In the genomic region with DNA sequence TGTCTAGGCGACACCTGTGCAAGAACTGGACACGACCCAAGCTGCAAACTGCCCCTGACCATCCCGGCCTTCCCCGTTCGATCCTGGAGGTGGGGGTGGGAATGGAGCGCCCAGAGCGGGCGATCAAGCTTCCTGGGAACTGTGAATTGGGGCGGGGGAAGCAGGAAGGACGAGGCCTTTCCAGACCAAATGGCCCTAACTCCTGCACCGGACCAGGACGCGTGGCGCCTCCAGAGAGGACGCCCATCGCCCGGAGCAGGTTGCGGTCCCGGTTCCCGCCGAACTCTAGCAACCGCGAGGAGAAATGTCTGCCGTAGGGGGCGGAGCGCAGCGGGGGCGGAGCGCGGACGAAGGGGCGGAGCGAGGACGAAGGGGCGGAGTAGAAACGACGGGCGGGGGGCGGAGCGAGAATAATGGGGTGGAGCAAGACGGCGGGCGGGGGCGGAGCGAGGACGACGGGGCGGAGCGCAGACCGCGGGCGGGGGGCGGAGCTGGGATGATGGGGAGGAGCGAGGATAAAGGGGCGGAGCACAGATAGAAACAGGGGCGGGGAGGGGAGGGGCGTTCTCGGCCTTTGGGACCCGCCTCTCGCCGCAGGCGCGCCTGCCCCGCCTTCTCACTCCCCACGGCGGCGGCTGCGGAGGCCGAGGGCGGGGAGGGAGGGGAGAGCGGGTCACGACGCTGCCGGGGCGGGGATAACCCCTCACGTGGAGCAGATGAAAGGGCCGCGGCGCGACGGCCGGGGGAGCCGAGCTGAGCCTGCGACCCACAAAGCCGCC, we compare ENCODE assay signal across 1 cellular context.
TF ChIP-seq lines count a peak whose summit lies in the region.

A gene (plus strand): TSS at position 695 of the 779 bp plus-strand sequence. CDS start 195 bp downstream, outside the sequence.

TF ChIP-seq in HepG2, 621 proteins besides CTCF, POLR2A, EP300 and RAD21 (continued from another document):
- TF ChIP-seq, protein P1, sequence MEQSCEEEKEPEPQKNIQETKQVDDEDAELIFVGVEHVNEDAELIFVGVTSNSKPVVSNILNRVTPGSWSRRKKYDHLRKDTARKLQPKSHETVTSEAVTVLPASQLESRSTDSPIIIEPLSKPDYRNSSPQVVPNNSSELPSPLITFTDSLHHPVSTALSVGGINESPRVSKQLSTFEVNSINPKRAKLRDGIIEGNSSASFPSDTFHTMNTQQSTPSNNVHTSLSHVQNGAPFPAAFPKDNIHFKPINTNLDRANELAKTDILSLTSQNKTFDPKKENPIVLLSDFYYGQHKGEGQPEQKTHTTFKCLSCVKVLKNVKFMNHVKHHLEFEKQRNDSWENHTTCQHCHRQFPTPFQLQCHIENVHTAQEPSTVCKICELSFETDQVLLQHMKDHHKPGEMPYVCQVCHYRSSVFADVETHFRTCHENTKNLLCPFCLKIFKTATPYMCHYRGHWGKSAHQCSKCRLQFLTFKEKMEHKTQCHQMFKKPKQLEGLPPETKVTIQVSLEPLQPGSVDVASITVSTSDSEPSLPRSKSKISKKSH (CRISPR knock-in tag; IDR thresholded peaks at IDR 0.05; ENCODE audit: borderline replicate concordance), result peak; percentile 62; the same call in 1 of the 2 replicates
- TF ChIP-seq AHR (CRISPR knock-in tag; IDR thresholded peaks at IDR 0.05) (no peak), TBL1XR1 (IDR thresholded peaks at IDR 0.05; ENCODE audit: borderline replicate concordance, low read length, partially characterized antibody) (no peak), KDM5B (CRISPR knock-in tag; IDR thresholded peaks at IDR 0.05; ENCODE audit: borderline replicate concordance) (peak; percentile 92; the same call in 1 of the 2 replicates), SYNCRIP (IDR thresholded peaks at IDR 0.05; ENCODE audit: insufficient read depth, low read depth, low read length) (no peak), ZNF747 (CRISPR knock-in tag; IDR thresholded peaks at IDR 0.05; ENCODE audit: borderline replicate concordance) (peak; percentile 59; the same call in 1 of the 2 replicates), SP5 (CRISPR knock-in tag; IDR thresholded peaks at IDR 0.05; ENCODE audit: borderline replicate concordance, low read depth) (peak; percentile 97), SAFB2 (CRISPR knock-in tag; IDR thresholded peaks at IDR 0.05; ENCODE audit: borderline replicate concordance, low read depth) (no peak; the same call in 1 of the 2 replicates), ZNF180 (CRISPR knock-in tag; IDR thresholded peaks at IDR 0.05; ENCODE audit: borderline replicate concordance, low read depth) (no peak), ZNF773 (CRISPR knock-in tag; IDR thresholded peaks at IDR 0.05; ENCODE audit: borderline replicate concordance) (peak; percentile 56; the same call in 1 of the 2 replicates), FOXJ3 (CRISPR knock-in tag; IDR thresholded peaks at IDR 0.05; ENCODE audit: borderline replicate concordance) (no peak), ZNF510 (CRISPR knock-in tag; IDR thresholded peaks at IDR 0.05; ENCODE audit: low read depth) (no peak)
- TF ChIP-seq, protein P2, sequence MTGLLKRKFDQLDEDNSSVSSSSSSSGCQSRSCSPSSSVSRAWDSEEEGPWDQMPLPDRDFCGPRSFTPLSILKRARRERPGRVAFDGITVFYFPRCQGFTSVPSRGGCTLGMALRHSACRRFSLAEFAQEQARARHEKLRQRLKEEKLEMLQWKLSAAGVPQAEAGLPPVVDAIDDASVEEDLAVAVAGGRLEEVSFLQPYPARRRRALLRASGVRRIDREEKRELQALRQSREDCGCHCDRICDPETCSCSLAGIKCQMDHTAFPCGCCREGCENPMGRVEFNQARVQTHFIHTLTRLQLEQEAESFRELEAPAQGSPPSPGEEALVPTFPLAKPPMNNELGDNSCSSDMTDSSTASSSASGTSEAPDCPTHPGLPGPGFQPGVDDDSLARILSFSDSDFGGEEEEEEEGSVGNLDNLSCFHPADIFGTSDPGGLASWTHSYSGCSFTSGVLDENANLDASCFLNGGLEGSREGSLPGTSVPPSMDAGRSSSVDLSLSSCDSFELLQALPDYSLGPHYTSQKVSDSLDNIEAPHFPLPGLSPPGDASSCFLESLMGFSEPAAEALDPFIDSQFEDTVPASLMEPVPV (CRISPR knock-in tag; IDR thresholded peaks at IDR 0.05), result peak; percentile 69; the same call in 1 of the 2 replicates
